25 cellular contexts compared by ENCODE assay signal in the genomic region with DNA sequence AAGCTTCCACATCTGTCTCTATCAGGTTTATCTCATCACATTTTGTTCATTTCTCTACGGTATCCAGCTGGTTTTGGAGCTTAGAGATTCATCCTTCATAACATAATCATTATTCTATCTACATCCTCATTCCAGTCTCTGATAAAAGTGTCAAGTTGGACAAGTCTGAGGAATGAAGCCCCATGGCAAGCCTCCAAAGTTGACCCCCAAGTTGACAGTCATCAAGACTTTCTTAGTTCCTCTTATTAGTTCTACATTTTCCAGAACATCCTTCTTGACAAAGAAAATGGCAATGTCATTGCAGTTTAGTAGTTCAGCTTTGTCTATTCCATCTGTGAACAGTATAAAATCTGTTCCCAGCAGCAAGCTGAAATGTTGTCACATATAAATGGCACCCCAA. TPM values are rescaled to one million over a fixed set of nuclear protein-coding genes. Genes with fewer than 3 reads are reported as not detected.
DNase-seq lines count a peak whose midpoint lies in the region; ATAC-seq, FAIRE-seq and TF ChIP-seq lines count a peak whose summit lies in the region.
"Had no signal": no experiment of that assay in that cellular context is flagged by ENCODE, and none has a peak within 500 bp of the region (broad histone marks: within the 10 kb centered on the region; RNA-seq: fewer than 3 reads in every experiment).

No MANE protein-coding gene starts in this region.

- H3K4me1 ChIP-seq in pancreas: peaks cover 0 to 26% (median 20%) of the 10 kb centered on the region in 3 donors

- no peak overlapping the region for H3K4me3 ChIP-seq in pancreas
- H3K4me3 ChIP-seq: tibial nerve had no signal

- no peak for ATAC-seq in activated T-helper 17 cell treated with anti-CD3 and anti-CD28 coated beads, Interleukin-2, amount 50 U/mL, for 72 hours (replicated peaks)
- ATAC-seq in pancreas: no peak
- ATAC-seq: left lobe of liver, WTC11 had no signal

- no peaks in the 10 kb centered on the region for H3K27me3 ChIP-seq in pancreas
- H3K27me3 ChIP-seq: tibial nerve had no signal

- H3K9me3 Mint-ChIP-seq in activated T-helper 17 cell treated with anti-CD3 and anti-CD28 coated beads, Interleukin-2, amount 50 U/mL, for 72 hours: no peaks in the 10 kb centered on the region
- no peaks in the 10 kb centered on the region for H3K9me3 Mint-ChIP-seq in nephron
- H3K9me3 Mint-ChIP-seq: activated CD4-positive, alpha-beta memory T cell treated with anti-CD3 and anti-CD28 coated beads for 36 hours; central memory CD8-positive, alpha-beta T cell; WTC11 had no signal

- in situ Hi-C loops in KBM-7 (cut with MboI; ENCODE audit: low pct_unique_long_range_greater_than_20kb, low sequenced_read_pairs): no loop called here

- WGBS in pancreas, 2 donors: 71 to 76% methylated on average over 1 of the region's 1 CpG

- H3K4me3 Mint-ChIP-seq in activated T-helper 17 cell treated with anti-CD3 and anti-CD28 coated beads, Interleukin-2, amount 50 U/mL, for 72 hours: peak overlapping the region; percentile 57
- no peak overlapping the region for H3K4me3 Mint-ChIP-seq in nephron
- H3K4me3 Mint-ChIP-seq: activated CD4-positive, alpha-beta memory T cell treated with anti-CD3 and anti-CD28 coated beads for 36 hours; central memory CD8-positive, alpha-beta T cell; WTC11 had no signal

- H3K27ac ChIP-seq in pancreas: no peak overlapping the region

- no peaks in the 10 kb centered on the region for H3K27me3 Mint-ChIP-seq in activated T-helper 17 cell treated with anti-CD3 and anti-CD28 coated beads, Interleukin-2, amount 50 U/mL, for 72 hours
- peaks cover 10% of the 10 kb centered on the region for H3K27me3 Mint-ChIP-seq in nephron (ENCODE audit: low read depth)
- H3K27me3 Mint-ChIP-seq: activated CD4-positive, alpha-beta memory T cell treated with anti-CD3 and anti-CD28 coated beads for 36 hours; central memory CD8-positive, alpha-beta T cell had no signal

- intact Hi-C loops in pancreas (cut with DNase I): no loop called here

- no peaks in the 10 kb centered on the region for H3K36me3 ChIP-seq in pancreas
- H3K36me3 ChIP-seq: tibial nerve had no signal

- H3K27ac Mint-ChIP-seq in activated T-helper 17 cell treated with anti-CD3 and anti-CD28 coated beads, Interleukin-2, amount 50 U/mL, for 72 hours: peak overlapping the region; percentile 84
- peak overlapping the region in 2 of 3 experiments; percentile 41 to 97 for H3K27ac Mint-ChIP-seq in nephron
- H3K27ac Mint-ChIP-seq: activated CD4-positive, alpha-beta memory T cell treated with anti-CD3 and anti-CD28 coated beads for 36 hours; WTC11 had no signal

- no peaks in the 10 kb centered on the region for H3K9me3 ChIP-seq in pancreas
- H3K9me3 ChIP-seq: tibial nerve had no signal

- FAIRE-seq in pancreas (lab: Jason Lieb, UNC): no peak
- FAIRE-seq: A204.1, small intestine had no signal

- DNase-seq in SKM-1 treated with dmso at 0.1 percent for 144 hours (lab: John Stamatoyannopoulos, UW; ENCODE audit: unreplicated experiment) (peak; percentile 28), SKM-1 (lab: John Stamatoyannopoulos, UW; ENCODE audit: unreplicated experiment) (no peak), KBM-7 (peak; percentile 30), hypothalamus (lab: John Stamatoyannopoulos, UW) (no peak), GM19238 (ENCODE audit: insufficient read length, low spot score) (no peak), pancreas (no peak)
- DNase-seq: activated CD4-positive, alpha-beta memory T cell treated with anti-CD3 and anti-CD28 coated beads for 36 hours; activated effector memory CD4-positive, alpha-beta T cell treated with anti-CD3 and anti-CD28 coated beads, Interleukin-2, amount 50 U/mL, for 16 hours; DMS153; GOT3; hippocampal formation; Karpas-422; mesendoderm; NCI-H1048; NCI-H187; NCI-H526 treated with DMSO at 0.1 percent for 48 hours; small intestine; stimulated activated CD4-positive, alpha-beta T cell treated with anti-CD3 and anti-CD28 coated beads, Interleukin-1b, Interleukin-23, amount 100 ng/mL, for 48 hours had no signal

- H3K4me1 Mint-ChIP-seq in activated T-helper 17 cell treated with anti-CD3 and anti-CD28 coated beads, Interleukin-2, amount 50 U/mL, for 72 hours: peaks cover 50% of the 10 kb centered on the region
- peaks cover 42% of the 10 kb centered on the region for H3K4me1 Mint-ChIP-seq in nephron

- no peak for TF ChIP-seq CTCF in nephron (IDR thresholded peaks at IDR 0.05; ENCODE audit: unreplicated experiment in 3 of 3)
- no peak for TF ChIP-seq CTCF in pancreas (IDR thresholded peaks at IDR 0.05)

- peaks cover 17% of the 10 kb centered on the region for H3K36me3 Mint-ChIP-seq in activated T-helper 17 cell treated with anti-CD3 and anti-CD28 coated beads, Interleukin-2, amount 50 U/mL, for 72 hours (ENCODE audit: low read depth)
- H3K36me3 Mint-ChIP-seq in nephron (ENCODE audit: low read depth): no peaks in the 10 kb centered on the region
- H3K36me3 Mint-ChIP-seq: WTC11 had no signal

RNA-seq across cellular contexts. Expression of gene TMSB10, which starts 4.5 kb away (rescaled TPM):
- 1,000 to 10,000 TPM; 2,616 to 3,068 TPM for total RNA-seq in activated T-helper 17 cell treated with anti-CD3 and anti-CD28 coated beads, Interleukin-2, amount 50 U/mL, for 72 hours
- total RNA-seq in pancreas: 100 to 1,000 TPM; 134 to 700 (median 213) TPM
- polyA plus RNA-seq in pancreas: 1,000 to 10,000 TPM in 1 of 2 donors, 100 to 1,000 TPM in 1; 585 to 1,099 TPM

RNA-seq across cellular contexts. Expression of gene TRABD2A, which starts 20.1 kb away (rescaled TPM):
- total RNA-seq in activated T-helper 17 cell treated with anti-CD3 and anti-CD28 coated beads, Interleukin-2, amount 50 U/mL, for 72 hours: 10 to 100 TPM; 28.6 to 32.3 TPM
- total RNA-seq in pancreas: under 1 TPM in 5 of 6 donors, not detected in 1; 0.19 to 0.59 (median 0.28) TPM
- under 1 TPM; 0.27 to 0.33 TPM for polyA plus RNA-seq in pancreas

Comparison
In these comparisons a context has a peak if more than half of its experiments do, and no peak if none do; other contexts are left out.
1. DNase-seq: peak in SKM-1 treated with dmso at 0.1 percent for 144 hours (single experiment) and KBM-7 (single experiment); none in SKM-1 (single experiment), hypothalamus (0 of 51), GM19238 (single experiment) and pancreas (0 of 6).
2. RNA of gene TRABD2A, which starts 20.1 kb away (total RNA-seq): 28.6 to 32.3 TPM in activated T-helper 17 cell treated with anti-CD3 and anti-CD28 coated beads, Interleukin-2, amount 50 U/mL, for 72 hours; 0.19 to 0.59 TPM in pancreas; every median in the first group is over 10 times any median in the second.